ENCODE assay signal across 16 cellular contexts in the genomic region with DNA sequence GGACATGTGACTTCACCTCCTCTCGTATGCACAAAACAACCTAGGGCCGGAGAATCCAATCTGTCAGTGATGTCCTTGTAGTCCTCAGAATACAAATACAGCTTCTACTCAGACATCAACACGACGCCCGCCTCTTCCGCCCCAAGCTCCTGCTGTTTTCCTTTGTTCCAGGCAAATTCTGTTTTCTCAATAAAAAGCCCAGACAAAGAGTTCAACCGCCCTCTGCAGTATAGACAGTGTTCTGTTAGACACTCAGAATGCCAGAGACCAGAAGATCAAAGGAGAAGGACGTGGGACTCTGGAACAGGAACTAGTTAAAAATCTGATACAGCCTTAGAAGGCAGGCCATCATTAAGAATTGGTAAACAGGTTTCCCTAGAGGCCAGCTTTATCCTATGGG. TPM values are rescaled to one million over a fixed set of nuclear protein-coding genes. Genes with fewer than 3 reads are reported as not detected.
A peak's percentile ranks its signal among the peaks of the same experiment; 100 is the strongest.
DNase-seq lines count a peak whose midpoint lies in the region; ATAC-seq, FAIRE-seq and TF ChIP-seq lines count a peak whose summit lies in the region.
"Had no signal": no experiment of that assay in that cellular context is flagged by ENCODE, and none has a peak within 500 bp of the region (broad histone marks: within the 10 kb centered on the region; RNA-seq: fewer than 3 reads in every experiment).

No MANE protein-coding gene starts in this region.

- no peaks in the 10 kb centered on the region for H3K79me2 ChIP-seq in neural cell (replicated peaks; ENCODE audit: insufficient read depth, low read length)

- H3K27ac ChIP-seq in ectodermal cell (ENCODE audit: insufficient read depth, low read depth, low read length, poor library complexity, severe bottlenecking) (peak overlapping the region; percentile 59), neural cell (ENCODE audit: low read length) (peak overlapping the region; percentile 52), kidney (ENCODE audit: low read depth in 2 of 2, low read length in 2 of 2) (no peak overlapping the region), gastroesophageal sphincter (no peak overlapping the region)
- H3K27ac ChIP-seq: ascending aorta, right atrium auricular region had no signal

- 30 to 35% methylated on average over 8 of the region's 8 CpGs for WGBS in ectodermal cell, 2 experiments
- WGBS in gastroesophageal sphincter (ENCODE audit: low coverage in 1 of 2), 2 donors, result 82 to 92% methylated on average over 4 to 5 of the region's 8 CpGs

- H3K9ac ChIP-seq in neural cell (ENCODE audit: low read length) (peak overlapping the region; percentile 14), kidney (ENCODE audit: low read length in 2 of 2) (no peak overlapping the region)

- peaks cover 20% of the 10 kb centered on the region for H3K36me3 ChIP-seq in H7 (replicated peaks; ENCODE audit: control insufficient read depth, insufficient read depth, low read length)
- peaks cover 21% of the 10 kb centered on the region for H3K36me3 ChIP-seq in ectodermal cell (ENCODE audit: control insufficient read depth, insufficient read depth, low read length)
- peaks cover 14% of the 10 kb centered on the region for H3K36me3 ChIP-seq in neural cell (ENCODE audit: insufficient read depth, low read length)
- H3K36me3 ChIP-seq in kidney (ENCODE audit: control insufficient read depth in 1 of 2, insufficient read depth in 2 of 2, low read length in 2 of 2), result peaks cover 10 to 27% of the 10 kb centered on the region in 2 donors
- peaks cover 0 to 84% of the 10 kb centered on the region in 2 donors for H3K36me3 ChIP-seq in gastroesophageal sphincter

- intact Hi-C loops in kidney (cut with DNase I), result no loop called here

- H3F3A ChIP-seq in neural cell (ENCODE audit: insufficient read depth, low read length, poor library complexity, severe bottlenecking), result no peaks in the 10 kb centered on the region

- FAIRE-seq in kidney (lab: Jason Lieb, UNC), result no peak
- FAIRE-seq in GM12892 (lab: Jason Lieb, UNC), result no peak
- FAIRE-seq: RCC 7860 had no signal

- no peak overlapping the region for H3K4me3 ChIP-seq in H7 (ENCODE audit: insufficient read depth, low read depth, low read length)
- H3K4me3 ChIP-seq in ectodermal cell (ENCODE audit: insufficient read depth, low read depth, low read length), result no peak overlapping the region
- no peak overlapping the region for H3K4me3 ChIP-seq in neural cell (ENCODE audit: low read length)
- no peak overlapping the region for H3K4me3 ChIP-seq in kidney (ENCODE audit: low read length in 2 of 2)
- H3K4me3 ChIP-seq in gastroesophageal sphincter, result no peak overlapping the region
- H3K4me3 ChIP-seq: ascending aorta, right atrium auricular region had no signal

- H3K27me3 ChIP-seq in H7 (ENCODE audit: control insufficient read depth, insufficient read depth, low read length), result no peaks in the 10 kb centered on the region
- H3K27me3 ChIP-seq in ectodermal cell (ENCODE audit: control insufficient read depth, insufficient read depth, low read length, poor library complexity, severe bottlenecking), result no peaks in the 10 kb centered on the region
- no peaks in the 10 kb centered on the region for H3K27me3 ChIP-seq in neural cell (ENCODE audit: insufficient read depth, low read depth, low read length)
- H3K27me3 ChIP-seq in gastroesophageal sphincter, result no peaks in the 10 kb centered on the region
- H3K27me3 ChIP-seq: ascending aorta, BE2C, right atrium auricular region had no signal

- H3K4me1 ChIP-seq in ectodermal cell (ENCODE audit: control insufficient read depth, insufficient read depth, low read length) (peaks cover 16% of the 10 kb centered on the region), kidney (ENCODE audit: control insufficient read depth in 1 of 2, insufficient read depth in 1 of 2, low read depth in 1 of 2, low read length in 2 of 2) (no peaks in the 10 kb centered on the region), gastroesophageal sphincter (no peaks in the 10 kb centered on the region)
- H3K4me1 ChIP-seq: ascending aorta, BE2C, right atrium auricular region had no signal

- TF ChIP-seq RAD21 in neural cell (conservative IDR thresholded peaks at IDR 0.05), result peak; percentile 44

- TF ChIP-seq POLR2A in GM12892 (IDR thresholded peaks at IDR 0.05; ENCODE audit: low read depth, low read length) (no peak), gastroesophageal sphincter (IDR thresholded peaks at IDR 0.05) (no peak)

- DNase-seq in H7, result peak; percentile 45
- DNase-seq in NCI-H2227 (lab: John Stamatoyannopoulos, UW; ENCODE audit: unreplicated experiment), result peak; percentile 84
- no peak for DNase-seq in DMS53 (lab: John Stamatoyannopoulos, UW)
- DNase-seq in kidney, result no peak
- DNase-seq in GM12892 (ENCODE audit: insufficient read length), result no peak
- DNase-seq: activated CD4-positive, alpha-beta T cell treated with anti-CD3 and anti-CD28 coated beads, Interleukin-2, amount 10 ng/mL, durations not matched to agents 24 days and 14 days; BE2C; NCI-H2029 treated with DMSO at 0.1 percent for 48 hours; T-helper 2 cell had no signal

- TF ChIP-seq CTCF in neural cell (IDR thresholded peaks at IDR 0.05; ENCODE audit: poor library complexity, severe bottlenecking), result no peak
- TF ChIP-seq CTCF in kidney (IDR thresholded peaks at IDR 0.05; ENCODE audit: borderline replicate concordance, extremely low read depth, insufficient read depth), result no peak
- TF ChIP-seq CTCF in gastroesophageal sphincter (IDR thresholded peaks at IDR 0.05), result no peak

- TF ChIP-seq EP300 in neural cell (conservative IDR thresholded peaks at IDR 0.05; ENCODE audit: poor library complexity, severe bottlenecking) (no peak), gastroesophageal sphincter (IDR thresholded peaks at IDR 0.05) (no peak)

- H3K9me2 ChIP-seq in neural cell (ENCODE audit: insufficient read depth, low read length), result no peaks in the 10 kb centered on the region

- no peaks in the 10 kb centered on the region for H4K20me1 ChIP-seq in neural cell (ENCODE audit: insufficient read depth)

- H3K4me2 ChIP-seq in neural cell (ENCODE audit: low read length), result no peak overlapping the region

- no peak for ATAC-seq in gastroesophageal sphincter
- ATAC-seq: esophagus mucosa had no signal

- no peaks in the 10 kb centered on the region for H3K9me3 ChIP-seq in ectodermal cell (ENCODE audit: control insufficient read depth, low read length)
- no peaks in the 10 kb centered on the region for H3K9me3 ChIP-seq in neural cell (ENCODE audit: low read length)
- H3K9me3 ChIP-seq in kidney (ENCODE audit: control insufficient read depth in 1 of 2, low read length in 2 of 2), result no peaks in the 10 kb centered on the region
- H3K9me3 ChIP-seq in gastroesophageal sphincter, result no peaks in the 10 kb centered on the region
- H3K9me3 ChIP-seq: ascending aorta, BE2C, right atrium auricular region had no signal

- H2AFZ ChIP-seq in neural cell (ENCODE audit: low read depth, low read length), result no peak overlapping the region

TF ChIP-seq in neural cell, 6 proteins besides CTCF, POLR2A, EP300 and RAD21:
- TF ChIP-seq TAF1 (IDR thresholded peaks at IDR 0.05; ENCODE audit: low read depth) (no peak), SMC3 (conservative IDR thresholded peaks at IDR 0.05; ENCODE audit: poor library complexity) (peak; percentile 35)

RNA-seq across cellular contexts. Expression of gene GGACT, which starts 42.0 kb away (rescaled TPM):
- total RNA-seq in H7 (2014; rRNA removed; shearing (Covaris generic)), result 1.4 and 3.0 TPM in 2 replicates
- polyA plus RNA-seq in ectodermal cell (2013, experiment 1 of 4), result 5.9 TPM
- polyA plus RNA-seq in ectodermal cell (2013, experiment 2 of 4), result 6.6 TPM
- polyA plus RNA-seq in ectodermal cell (2013, experiment 3 of 4), result 5.7 TPM
- 6.4 TPM for polyA plus RNA-seq in ectodermal cell (2013, experiment 4 of 4)
- 1.7 TPM in 2 replicates for polyA plus RNA-seq in neural cell
- polyA minus RNA-seq in neural cell, result 2.1 and 3.2 TPM in 2 replicates
- total RNA-seq in kidney, result 9.3 TPM
- polyA plus RNA-seq in kidney (ENCODE audit: insufficient read depth, low read depth, low replicate concordance), result 15.6 TPM
- 4.7 TPM for polyA plus RNA-seq in GM12892 (2012; ENCODE audit: missing spikeins)
- 1 to 10 TPM in 3 of 4 donors, under 1 TPM in 1; 0.74 to 1.9 (median 1.5) TPM for total RNA-seq in gastroesophageal sphincter

RNA-seq across cellular contexts. Expression of gene TMTC4, which starts 44.0 kb away (rescaled TPM):
- 50.1 and 62.1 TPM in 2 replicates for total RNA-seq in H7 (2014; rRNA removed; shearing (Covaris generic))
- 54.6 TPM for polyA plus RNA-seq in ectodermal cell (2013, experiment 1 of 4)
- 49.7 TPM for polyA plus RNA-seq in ectodermal cell (2013, experiment 2 of 4)
- 45.9 TPM for polyA plus RNA-seq in ectodermal cell (2013, experiment 3 of 4)
- polyA plus RNA-seq in ectodermal cell (2013, experiment 4 of 4), result 51.4 TPM
- polyA plus RNA-seq in neural cell (119 and 123 TPM in 2 replicates), kidney (ENCODE audit: insufficient read depth, low read depth, low replicate concordance) (10.5 TPM)
- 182 and 183 TPM in 2 replicates for polyA minus RNA-seq in neural cell
- total RNA-seq in kidney (15.1 TPM), gastroesophageal sphincter (10 to 100 TPM in 2 of 4 donors, 1 to 10 TPM in 2; 7.0 to 15.3 (median 10.0) TPM)
- polyA plus RNA-seq in GM12892 (2012; ENCODE audit: missing spikeins), result 7.8 TPM

Comparison
In these comparisons a context has a peak if more than half of its experiments do, and no peak if none do; other contexts are left out.
1. DNase-seq: peak in H7 (single experiment) and NCI-H2227 (single experiment); none in DMS53 (single experiment), kidney (single experiment) and GM12892 (single experiment).
2. H3K27ac ChIP-seq: peak in ectodermal cell (single experiment) and neural cell (single experiment); none in kidney (0 of 2) and gastroesophageal sphincter (0 of 4).